Comparison of ENCODE assay signal across 8 cellular contexts in genomic region chr2:59025157-59025757, GRCh38.
DNase-seq lines count a peak whose midpoint lies in the region; ATAC-seq, FAIRE-seq and TF ChIP-seq lines count a peak whose summit lies in the region.

No MANE protein-coding gene starts in this region.

- no peak overlapping the region for H3K4me3 ChIP-seq in GM23338
- no peak overlapping the region for H3K4me3 ChIP-seq in astrocyte (ENCODE audit: insufficient read depth, low read depth, low read length)

- no peaks in the 10 kb centered on the region for H3F3A ChIP-seq in GM23338 (replicated peaks; ENCODE audit: low read depth)

- no peak overlapping the region for H3K27ac Mint-ChIP-seq in activated CD4-positive, alpha-beta T cell treated with anti-CD3 and anti-CD28 coated beads, Interleukin-2, amount 10 ng/mL, durations not matched to agents 7 days and 5 days
- H3K27ac Mint-ChIP-seq in GM23338 (no peak overlapping the region), astrocyte (ENCODE audit: unreplicated experiment) (no peak overlapping the region)

- no peak overlapping the region for H3K4me2 ChIP-seq in GM23338
- H3K4me2 ChIP-seq in astrocyte (ENCODE audit: low read length), result no peak overlapping the region

- H3K79me2 ChIP-seq in GM23338 (replicated peaks; ENCODE audit: insufficient read depth), result no peaks in the 10 kb centered on the region
- no peaks in the 10 kb centered on the region for H3K79me2 ChIP-seq in astrocyte (ENCODE audit: insufficient read depth, low read length)

- no peaks in the 10 kb centered on the region for H3K27me3 ChIP-seq in GM23338 (ENCODE audit: insufficient read depth)
- H3K27me3 ChIP-seq in astrocyte (ENCODE audit: insufficient read depth, low read length), result peaks cover 4% of the 10 kb centered on the region

- TF ChIP-seq CTCF in GM23338 (conservative IDR thresholded peaks at IDR 0.05; ENCODE audit: low read depth in 2 of 2), result peak; percentile 95 to 97
- TF ChIP-seq CTCF in astrocyte (IDR thresholded peaks at IDR 0.05; ENCODE audit: insufficient read depth, low read depth, low read length), result peak; percentile 66

- no peaks in the 10 kb centered on the region for H3K4me1 Mint-ChIP-seq in activated CD4-positive, alpha-beta T cell treated with anti-CD3 and anti-CD28 coated beads, Interleukin-2, amount 10 ng/mL, durations not matched to agents 7 days and 5 days
- H3K4me1 Mint-ChIP-seq in GM23338 (no peaks in the 10 kb centered on the region), astrocyte (ENCODE audit: low read depth, unreplicated experiment) (no peaks in the 10 kb centered on the region)

- CTCF ChIA-PET in activated CD4-positive, alpha-beta T cell treated with anti-CD3 and anti-CD28 coated beads, Interleukin-2, amount 10 ng/mL, durations not matched to agents 7 days and 5 days (lab: Charles Lee), result interaction anchor here (0.8 kb wide), 1 partner anchor 1525 kb away, joined by 6 read pairs; no protein-coding TSS in a partner anchor

- H3K4me3 Mint-ChIP-seq in activated CD4-positive, alpha-beta T cell treated with anti-CD3 and anti-CD28 coated beads, Interleukin-2, amount 10 ng/mL, durations not matched to agents 7 days and 5 days, result no peak overlapping the region
- no peak overlapping the region for H3K4me3 Mint-ChIP-seq in GM23338
- no peak overlapping the region for H3K4me3 Mint-ChIP-seq in astrocyte (ENCODE audit: unreplicated experiment)

- POLR2A ChIA-PET in activated CD4-positive, alpha-beta T cell treated with anti-CD3 and anti-CD28 coated beads, Interleukin-2, amount 10 ng/mL, durations not matched to agents 7 days and 5 days (lab: Charles Lee), result interaction anchor here (0.6 kb wide), 1 partner anchor 1615 kb away, joined by 3 read pairs; no protein-coding TSS in a partner anchor

- no peaks in the 10 kb centered on the region for H3K9me3 ChIP-seq in astrocyte (ENCODE audit: insufficient read depth, low read depth, low read length)

- ATAC-seq in GM23338 (peak; percentile 97), HG03521 (IDR thresholded peaks at IDR 0.05; ENCODE audit: unreplicated experiment) (no peak)

- H3K9me2 ChIP-seq in GM23338 (ENCODE audit: insufficient read depth), result no peaks in the 10 kb centered on the region

- no peaks in the 10 kb centered on the region for H3K27me3 Mint-ChIP-seq in activated CD4-positive, alpha-beta T cell treated with anti-CD3 and anti-CD28 coated beads, Interleukin-2, amount 10 ng/mL, durations not matched to agents 7 days and 5 days
- no peaks in the 10 kb centered on the region for H3K27me3 Mint-ChIP-seq in GM23338 (ENCODE audit: insufficient read depth, low read depth, poor library complexity)
- no peaks in the 10 kb centered on the region for H3K27me3 Mint-ChIP-seq in astrocyte (ENCODE audit: low read depth, unreplicated experiment)

- H3K4me1 ChIP-seq in GM23338 (ENCODE audit: insufficient read depth) (no peaks in the 10 kb centered on the region), astrocyte (ENCODE audit: insufficient read depth, low read length) (no peaks in the 10 kb centered on the region)

- FAIRE-seq in astrocyte (lab: Jason Lieb, UNC), result no peak

- H2AFZ ChIP-seq in GM23338 (no peak overlapping the region), astrocyte (ENCODE audit: low read depth, low read length) (no peak overlapping the region)

- no peak overlapping the region for H3K27ac ChIP-seq in GM23338 (ENCODE audit: low read depth)
- no peak overlapping the region for H3K27ac ChIP-seq in astrocyte (ENCODE audit: low read depth, low read length)

- peak; percentile 11 for DNase-seq in activated CD4-positive, alpha-beta T cell treated with anti-CD3 and anti-CD28 coated beads, Interleukin-2, amount 10 ng/mL, durations not matched to agents 7 days and 5 days
- DNase-seq in activated CD4-positive, alpha-beta T cell treated with anti-CD3 and anti-CD28 coated beads for 4 hours, result no peak
- DNase-seq in GM23338 (ENCODE audit: low spot score) (peak; percentile 72), NCI-H1048 (lab: John Stamatoyannopoulos, UW) (peak; percentile 40), astrocyte (ENCODE audit: low read depth) (no peak), left kidney (ENCODE audit: low read depth, low spot score) (peak; percentile 67), AML-193 (lab: John Stamatoyannopoulos, UW) (no peak)

- no peaks in the 10 kb centered on the region for H3K9me3 Mint-ChIP-seq in activated CD4-positive, alpha-beta T cell treated with anti-CD3 and anti-CD28 coated beads, Interleukin-2, amount 10 ng/mL, durations not matched to agents 7 days and 5 days
- no peaks in the 10 kb centered on the region; the same call in 2 of the 3 replicates for H3K9me3 Mint-ChIP-seq in GM23338
- no peaks in the 10 kb centered on the region for H3K9me3 Mint-ChIP-seq in astrocyte (ENCODE audit: unreplicated experiment)

- no peaks in the 10 kb centered on the region for H3K36me3 Mint-ChIP-seq in activated CD4-positive, alpha-beta T cell treated with anti-CD3 and anti-CD28 coated beads, Interleukin-2, amount 10 ng/mL, durations not matched to agents 7 days and 5 days (ENCODE audit: low read depth)
- H3K36me3 Mint-ChIP-seq in GM23338 (ENCODE audit: low read depth) (no peaks in the 10 kb centered on the region), astrocyte (ENCODE audit: low read depth, unreplicated experiment) (no peaks in the 10 kb centered on the region)

- H3K9ac ChIP-seq in astrocyte (ENCODE audit: low read length), result no peak overlapping the region

- H4K20me1 ChIP-seq in GM23338 (replicated peaks; ENCODE audit: insufficient read depth) (no peaks in the 10 kb centered on the region), astrocyte (ENCODE audit: insufficient read depth, low read length) (no peaks in the 10 kb centered on the region)

- H3K36me3 ChIP-seq in GM23338 (ENCODE audit: insufficient read depth), result no peaks in the 10 kb centered on the region
- H3K36me3 ChIP-seq in astrocyte (ENCODE audit: insufficient read depth, low read length), result no peaks in the 10 kb centered on the region

TF ChIP-seq in GM23338, 12 proteins besides CTCF, POLR2A, EP300 and RAD21 (continues in another document):
- TF ChIP-seq ETS1 (IDR thresholded peaks at IDR 0.05), result no peak

Comparison
In these comparisons a context has a peak if more than half of its experiments do, and no peak if none do; other contexts are left out.
1. DNase-seq: peak in activated CD4-positive, alpha-beta T cell treated with anti-CD3 and anti-CD28 coated beads, Interleukin-2, amount 10 ng/mL, durations not matched to agents 7 days and 5 days (single experiment), GM23338 (single experiment), NCI-H1048 (single experiment) and left kidney (single experiment); none in activated CD4-positive, alpha-beta T cell treated with anti-CD3 and anti-CD28 coated beads for 4 hours (0 of 2), astrocyte (single experiment) and AML-193 (0 of 2).